ENCODE assay signal across 1 cellular context in the genomic region with DNA sequence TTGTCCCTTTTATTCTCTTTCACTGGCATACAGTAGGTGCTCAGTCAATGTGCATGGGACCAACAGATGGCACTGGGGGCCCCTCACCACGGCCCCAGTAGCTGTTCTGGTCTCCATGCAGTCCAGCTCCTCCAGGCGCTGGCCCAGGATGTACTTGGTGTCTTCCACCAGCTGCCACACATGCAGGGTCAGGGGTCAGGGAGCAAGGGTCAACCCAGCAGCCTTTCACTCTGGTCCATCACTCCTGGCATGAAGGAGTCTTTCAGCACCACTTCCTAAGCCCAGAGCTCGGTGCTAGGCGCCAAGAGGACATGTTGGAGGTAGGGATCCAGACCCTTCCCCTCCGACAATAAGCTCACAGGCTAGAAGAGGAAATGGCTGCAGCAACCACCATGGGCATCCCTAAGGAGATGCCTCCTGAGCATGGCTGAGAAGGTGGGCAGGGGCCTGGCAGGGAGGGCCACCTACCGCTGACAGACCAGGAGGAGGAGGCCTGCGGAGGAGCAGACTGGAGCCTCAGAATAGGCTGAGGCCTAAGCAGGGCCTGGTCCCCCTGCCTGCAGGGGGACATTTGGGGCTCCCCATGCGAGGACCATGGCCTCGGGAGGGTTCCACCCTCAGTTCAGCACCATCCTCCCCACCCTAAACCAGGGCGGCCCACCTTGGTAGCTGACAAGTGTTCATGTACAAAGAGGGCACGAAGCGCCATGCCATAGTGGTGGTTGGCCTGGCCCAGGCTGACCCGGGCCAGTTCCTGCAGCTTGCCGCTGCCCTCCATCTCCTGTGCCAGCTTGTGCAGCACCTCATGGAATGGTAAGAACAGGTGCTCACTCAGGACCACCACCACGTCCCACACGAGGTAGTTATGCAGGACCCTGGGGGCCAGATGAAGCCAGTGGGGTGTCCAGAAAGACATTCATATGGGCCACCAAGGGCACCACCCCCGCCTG.
TF ChIP-seq lines count a peak whose summit lies in the region.

No MANE protein-coding gene starts in this region.

TF ChIP-seq in IMR-90, 13 proteins besides CTCF, POLR2A, EP300 and RAD21:
- TF ChIP-seq SMC3 (IDR thresholded peaks at IDR 0.05; ENCODE audit: low read depth, low read length) (no peak), RCOR1 (IDR thresholded peaks at IDR 0.05; ENCODE audit: insufficient replicate concordance, low read length) (no peak), CHD1 (IDR thresholded peaks at IDR 0.05; ENCODE audit: low read depth, low read length) (no peak), FOS (IDR thresholded peaks at IDR 0.05; ENCODE audit: low read depth, low read length) (no peak), RFX5 (IDR thresholded peaks at IDR 0.05; ENCODE audit: low read depth, low read length) (no peak), MAFK (IDR thresholded peaks at IDR 0.05; ENCODE audit: low read depth, low read length) (no peak)
- TF ChIP-seq, protein P1, sequence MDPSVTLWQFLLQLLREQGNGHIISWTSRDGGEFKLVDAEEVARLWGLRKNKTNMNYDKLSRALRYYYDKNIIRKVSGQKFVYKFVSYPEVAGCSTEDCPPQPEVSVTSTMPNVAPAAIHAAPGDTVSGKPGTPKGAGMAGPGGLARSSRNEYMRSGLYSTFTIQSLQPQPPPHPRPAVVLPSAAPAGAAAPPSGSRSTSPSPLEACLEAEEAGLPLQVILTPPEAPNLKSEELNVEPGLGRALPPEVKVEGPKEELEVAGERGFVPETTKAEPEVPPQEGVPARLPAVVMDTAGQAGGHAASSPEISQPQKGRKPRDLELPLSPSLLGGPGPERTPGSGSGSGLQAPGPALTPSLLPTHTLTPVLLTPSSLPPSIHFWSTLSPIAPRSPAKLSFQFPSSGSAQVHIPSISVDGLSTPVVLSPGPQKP (IDR thresholded peaks at IDR 0.05; ENCODE audit: borderline replicate concordance, low read depth, low read length): no peak
- TF ChIP-seq, protein P2, sequence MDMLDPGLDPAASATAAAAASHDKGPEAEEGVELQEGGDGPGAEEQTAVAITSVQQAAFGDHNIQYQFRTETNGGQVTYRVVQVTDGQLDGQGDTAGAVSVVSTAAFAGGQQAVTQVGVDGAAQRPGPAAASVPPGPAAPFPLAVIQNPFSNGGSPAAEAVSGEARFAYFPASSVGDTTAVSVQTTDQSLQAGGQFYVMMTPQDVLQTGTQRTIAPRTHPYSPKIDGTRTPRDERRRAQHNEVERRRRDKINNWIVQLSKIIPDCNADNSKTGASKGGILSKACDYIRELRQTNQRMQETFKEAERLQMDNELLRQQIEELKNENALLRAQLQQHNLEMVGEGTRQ (IDR thresholded peaks at IDR 0.05; ENCODE audit: low read depth, low read length): no peak
